14 cellular contexts compared by ENCODE assay signal in the genomic region with DNA sequence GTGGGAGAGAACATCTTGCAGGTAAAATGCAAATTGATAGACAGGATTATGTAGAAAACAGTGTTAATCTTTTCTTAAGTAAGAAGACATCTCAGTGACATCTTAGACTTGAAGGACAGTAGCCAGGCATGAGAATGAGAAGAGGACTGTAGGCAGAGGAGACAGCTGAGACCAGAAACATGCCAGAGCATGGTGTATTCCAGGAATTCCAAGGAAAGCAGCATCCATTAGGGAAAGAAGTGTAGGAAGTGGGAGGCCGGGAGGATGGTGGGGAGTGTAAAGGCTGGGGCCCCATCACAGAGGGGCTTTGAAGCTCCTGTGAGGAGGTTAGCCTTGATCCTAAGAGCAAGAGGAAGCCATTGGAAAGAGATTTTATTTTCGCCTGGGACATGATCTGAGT.
"Had no signal": no experiment of that assay in that cellular context is flagged by ENCODE, and none has a peak within 500 bp of the region (broad histone marks: within the 10 kb centered on the region; RNA-seq: fewer than 3 reads in every experiment).

No MANE protein-coding gene starts in this region.

- H3K9me3 ChIP-seq: tibial nerve, vagina had no signal

- H3K4me3 Mint-ChIP-seq: activated B cell treated with CpG ODN at 0.5 μM for 24 hours; activated naive CD8-positive, alpha-beta T cell treated with anti-CD3 and anti-CD28 coated beads, Interleukin-2, amount 10 ng/mL, durations not matched to agents 7 days and 5 days; neural crest cell had no signal

- H3K27me3 ChIP-seq: tibial nerve, vagina had no signal

- H3K27ac ChIP-seq: tibial nerve, vagina had no signal

- DNase-seq: activated B cell treated with CpG ODN at 0.5 μM for 24 hours; activated CD4-positive, alpha-beta T cell treated with anti-CD3 and anti-CD28 coated beads, Interleukin-2, amount 50 U/mL, for 1 hour; activated effector memory CD4-positive, alpha-beta T cell treated with anti-CD3 and anti-CD28 coated beads, Interleukin-2, amount 50 U/mL, for 16 hours; activated naive CD8-positive, alpha-beta T cell treated with anti-CD3 and anti-CD28 coated beads, Interleukin-2, amount 10 ng/mL, durations not matched to agents 7 days and 5 days; aorta; kidney; left ventricle myocardium superior; stimulated activated CD4-positive, alpha-beta T cell treated with anti-CD3 and anti-CD28 coated beads, Interleukin-12 subunit alpha, Interleukin-12 subunit beta, amount 100 ng/mL, for 4 hours; stimulated activated CD8-positive, alpha-beta memory T cell treated with anti-CD3 and anti-CD28 coated beads, Interleukin-4, amount 100 ng/mL, for 48 hours had no signal

- H3K36me3 ChIP-seq: tibial nerve, vagina had no signal

- H3K27ac Mint-ChIP-seq: activated B cell treated with CpG ODN at 0.5 μM for 24 hours; activated naive CD8-positive, alpha-beta T cell treated with anti-CD3 and anti-CD28 coated beads, Interleukin-2, amount 10 ng/mL, durations not matched to agents 7 days and 5 days had no signal

- H3K4me3 ChIP-seq: tibial nerve, vagina had no signal

- FAIRE-seq: bronchial epithelial cell, frontal cortex, kidney had no signal

- H3K27me3 Mint-ChIP-seq: activated B cell treated with CpG ODN at 0.5 μM for 24 hours; activated naive CD8-positive, alpha-beta T cell treated with anti-CD3 and anti-CD28 coated beads, Interleukin-2, amount 10 ng/mL, durations not matched to agents 7 days and 5 days had no signal

- H3K9me3 Mint-ChIP-seq: activated B cell treated with CpG ODN at 0.5 μM for 24 hours; activated naive CD8-positive, alpha-beta T cell treated with anti-CD3 and anti-CD28 coated beads, Interleukin-2, amount 10 ng/mL, durations not matched to agents 7 days and 5 days; neural crest cell had no signal

- ATAC-seq: left ventricle myocardium superior had no signal
